14 cellular contexts compared by ENCODE assay signal in the genomic region with DNA sequence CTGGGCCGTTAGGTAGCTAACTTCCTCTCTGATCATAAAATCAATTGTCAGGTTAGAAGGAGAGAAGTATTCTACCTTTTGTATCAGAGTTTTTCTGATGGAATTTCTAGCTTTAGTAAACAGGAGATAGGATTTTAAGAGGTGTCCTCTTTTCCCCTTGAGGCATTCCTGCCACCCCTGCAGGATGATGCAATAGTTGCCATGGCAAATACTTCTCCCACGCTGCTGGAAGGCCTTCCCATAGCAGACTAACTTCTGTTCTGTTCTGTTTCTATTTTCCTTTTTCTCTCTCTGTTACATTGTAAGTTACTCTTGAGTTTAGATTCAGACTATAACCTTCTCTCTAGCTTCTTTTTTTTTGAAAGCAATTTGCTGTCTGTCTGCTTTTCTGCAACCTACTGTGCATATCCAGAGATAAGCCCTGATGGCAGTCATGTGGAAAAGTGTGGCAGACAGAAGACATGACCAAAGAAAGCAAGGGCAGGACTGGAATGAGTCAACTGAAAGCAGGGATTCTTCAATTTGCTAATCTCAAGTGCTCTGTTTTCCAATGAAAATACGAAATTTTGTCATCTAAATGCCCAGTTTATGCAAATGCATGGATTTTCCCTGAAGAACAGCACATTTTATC.
DNase-seq lines count a peak whose midpoint lies in the region; ATAC-seq, FAIRE-seq and TF ChIP-seq lines count a peak whose summit lies in the region.
"Had no signal": no experiment of that assay in that cellular context is flagged by ENCODE, and none has a peak within 500 bp of the region (broad histone marks: within the 10 kb centered on the region; RNA-seq: fewer than 3 reads in every experiment).

No MANE protein-coding gene starts in this region.

- ATAC-seq in Right ventricle myocardium superior (ENCODE audit: poor library complexity) (peak; percentile 74), Right ventricle myocardium inferior (no peak)

- 28% methylated on average over 3 of the region's 3 CpGs for WGBS in smooth muscle cell (ENCODE audit: low lambda C conversion rate)

- intact Hi-C loops in Right ventricle myocardium superior (cut with DNase I): no loop called here
- intact Hi-C loops in Right ventricle myocardium inferior (cut with DNase I): no loop called here

- in situ Hi-C loops in astrocyte of the spinal cord (cut with HindIII; ENCODE audit: low sequenced_read_pairs): no loop called here

- peak overlapping the region; percentile 83 for H3K27ac ChIP-seq in smooth muscle cell (ENCODE audit: low read depth)
- H3K27ac ChIP-seq: HL-60 had no signal

- H3K4me2 ChIP-seq in smooth muscle cell: peak overlapping the region; percentile 46

- H3K9ac ChIP-seq in smooth muscle cell (ENCODE audit: low read depth): peak overlapping the region; percentile 45

- H3K4me3 ChIP-seq in astrocyte of the spinal cord (ENCODE audit: low read depth, low read length) (no peak overlapping the region), smooth muscle cell (no peak overlapping the region)

- H3K79me2 ChIP-seq in smooth muscle cell (ENCODE audit: low read depth): no peaks in the 10 kb centered on the region

- no peaks in the 10 kb centered on the region for H3K36me3 ChIP-seq in smooth muscle cell (ENCODE audit: low read depth)

- H3K9me3 ChIP-seq in smooth muscle cell (replicated peaks; ENCODE audit: low read depth): no peaks in the 10 kb centered on the region

- FAIRE-seq in urothelium cell line (lab: Jason Lieb, UNC): no peak
- FAIRE-seq: A204.1 had no signal

- peaks cover 8% of the 10 kb centered on the region for H3K4me1 ChIP-seq in smooth muscle cell (ENCODE audit: low read depth)

- H4K20me1 ChIP-seq in smooth muscle cell (ENCODE audit: low read depth): no peaks in the 10 kb centered on the region

- H3F3A ChIP-seq in smooth muscle cell (ENCODE audit: low read depth): peaks cover 12% of the 10 kb centered on the region

- no peaks in the 10 kb centered on the region for H3K27me3 ChIP-seq in smooth muscle cell (ENCODE audit: low read depth)

- TF ChIP-seq CTCF in astrocyte of the spinal cord (IDR thresholded peaks at IDR 0.05; ENCODE audit: low read depth, low read length): no peak
- TF ChIP-seq CTCF in smooth muscle cell (IDR thresholded peaks at IDR 0.05; ENCODE audit: borderline replicate concordance, insufficient read depth, poor library complexity, severe bottlenecking): no peak

- peak overlapping the region; percentile 50 for H2AFZ ChIP-seq in smooth muscle cell (ENCODE audit: low read depth)

- DNase-seq in Right ventricle myocardium superior: no peak
- no peak for DNase-seq in Right ventricle myocardium inferior (ENCODE audit: missing footprints)
- peak; percentile 0 for DNase-seq in astrocyte of the spinal cord (ENCODE audit: low read depth, low spot score)
- peak; percentile 60 for DNase-seq in inferior parietal cortex (ENCODE audit: extremely low spot score)
- no peak for DNase-seq in smooth muscle cell (lab: John Stamatoyannopoulos, UW; ENCODE audit: unreplicated experiment)
- DNase-seq in NCI-H748 (lab: John Stamatoyannopoulos, UW; ENCODE audit: unreplicated experiment): no peak
- DNase-seq in urothelium cell line (ENCODE audit: low spot score): no peak
- no peak for DNase-seq in RKO (ENCODE audit: low spot score)
- DNase-seq: activated CD4-positive, alpha-beta memory T cell treated with anti-CD3 and anti-CD28 coated beads, Interleukin-2, amount 10 ng/mL, durations not matched to agents 7 days and 5 days; NCI-H2029 treated with DMSO at 0.1 percent for 48 hours; NCI-H774; SHP77 had no signal

Comparison
In these comparisons a context has a peak if more than half of its experiments do, and no peak if none do; other contexts are left out.
1. DNase-seq: peak in astrocyte of the spinal cord (single experiment) and inferior parietal cortex (single experiment); none in Right ventricle myocardium superior (single experiment), Right ventricle myocardium inferior (single experiment), smooth muscle cell (single experiment), NCI-H748 (single experiment), urothelium cell line (single experiment) and RKO (single experiment).